Comparison of ENCODE assay signal across 16 cellular contexts in genomic region chr12:110576504-110576903, GRCh38. TPM values are rescaled to one million over a fixed set of nuclear protein-coding genes. Genes with fewer than 3 reads are reported as not detected.
DNase-seq lines count a peak whose midpoint lies in the region; TF ChIP-seq lines count a peak whose summit lies in the region.
"Had no signal": no experiment of that assay in that cellular context is flagged by ENCODE, and none has a peak within 500 bp of the region (broad histone marks: within the 10 kb centered on the region; RNA-seq: fewer than 3 reads in every experiment).

No MANE protein-coding gene starts in this region.

- H3K9me3 ChIP-seq in PC-9 (ENCODE audit: insufficient read depth, low read depth) (peaks cover 18% of the 10 kb centered on the region), skeletal muscle tissue (ENCODE audit: control insufficient read depth in 3 of 3, low read length in 3 of 3) (peaks cover 0 to 4% (median 0%) of the 10 kb centered on the region in 3 donors)

- POLR2A ChIA-PET in PC-9 (lab: Charles Lee; ENCODE audit: unreplicated experiment), result no interaction called here

- peaks cover 9% of the 10 kb centered on the region for H3K9me3 Mint-ChIP-seq in activated T-cell treated with anti-CD3 and anti-CD28 coated beads, Interleukin-2, amount 50 U/mL, for 24 hours
- H3K9me3 Mint-ChIP-seq in dendritic cell treated with granulocyte-macrophage colony-stimulating factor and Interleukin-4, amounts not matched to agents 40 ng/mL and 50 ng/mL, for 4 days, result no peaks in the 10 kb centered on the region
- H3K9me3 Mint-ChIP-seq in mesothelial cell of epicardium, result peaks cover 9% of the 10 kb centered on the region

- no peak overlapping the region for H3K4me3 ChIP-seq in PC-9
- peak overlapping the region in 1 of 3 donors; percentile 15 for H3K4me3 ChIP-seq in skeletal muscle tissue (ENCODE audit: low read length in 3 of 3)
- H3K4me3 ChIP-seq: HAP-1, Peyer's patch had no signal

- H2AFZ ChIP-seq in PC-9, result no peak overlapping the region

- H3K4me3 Mint-ChIP-seq in activated T-cell treated with anti-CD3 and anti-CD28 coated beads, Interleukin-2, amount 50 U/mL, for 24 hours, result peak overlapping the region; percentile 92
- no peak overlapping the region for H3K4me3 Mint-ChIP-seq in dendritic cell treated with granulocyte-macrophage colony-stimulating factor and Interleukin-4, amounts not matched to agents 40 ng/mL and 50 ng/mL, for 4 days
- H3K4me3 Mint-ChIP-seq in mesothelial cell of epicardium, result no peak overlapping the region

- peak overlapping the region; percentile 100 for H3K27ac Mint-ChIP-seq in activated T-cell treated with anti-CD3 and anti-CD28 coated beads, Interleukin-2, amount 50 U/mL, for 24 hours
- peak overlapping the region; percentile 60 for H3K27ac Mint-ChIP-seq in dendritic cell treated with granulocyte-macrophage colony-stimulating factor and Interleukin-4, amounts not matched to agents 40 ng/mL and 50 ng/mL, for 4 days
- no peak overlapping the region for H3K27ac Mint-ChIP-seq in mesothelial cell of epicardium

- H3K27me3 ChIP-seq in PC-9 (ENCODE audit: insufficient read depth, low read depth) (no peaks in the 10 kb centered on the region), skeletal muscle tissue (ENCODE audit: control insufficient read depth in 3 of 3, insufficient read depth in 3 of 3, low read length in 3 of 3) (no peaks in the 10 kb centered on the region)
- H3K27me3 ChIP-seq: Peyer's patch had no signal

- H3K9me2 ChIP-seq in PC-9 (ENCODE audit: insufficient read depth), result no peaks in the 10 kb centered on the region

- no peak overlapping the region for H3K4me2 ChIP-seq in PC-9

- no peak for DNase-seq in activated T-cell treated with anti-CD3 and anti-CD28 coated beads, Interleukin-2, amount 50 U/mL, for 24 hours
- no peak for DNase-seq in activated T-cell treated with anti-CD3 and anti-CD28 coated beads, Interleukin-2, amount 50 U/mL, for 1 hour
- no peak for DNase-seq in PC-9
- DNase-seq in iPS-NIHi7 (ENCODE audit: extremely low spot score), result no peak
- DNase-seq in mesothelial cell of epicardium (ENCODE audit: low spot score in 2 of 2, unreplicated experiment in 2 of 2), result no peak
- no peak for DNase-seq in stimulated activated CD4-positive, alpha-beta T cell treated with anti-CD3 and anti-CD28 coated beads, Interleukin-4, amount 100 ng/mL, for 24 hours
- DNase-seq: activated CD4-positive, alpha-beta T cell treated with anti-CD3 and anti-CD28 coated beads, Interleukin-2, amount 50 U/mL, for 4 hours; amniotic stem cell; erythroblast; NCI-H1694 treated with DMSO at 0.1 percent for 48 hours; NCI-H510A; Peyer's patch; small intestine had no signal

- H3K79me2 ChIP-seq in PC-9 (ENCODE audit: low read depth), result peaks cover 99% of the 10 kb centered on the region

- H3F3A ChIP-seq in PC-9 (ENCODE audit: insufficient read depth, low read depth), result peaks cover 40% of the 10 kb centered on the region

- CTCF ChIA-PET in PC-9 (lab: Charles Lee), result interaction anchor here (0.7 to 1.7 kb wide), 2 partner anchors 8 to 1094 kb away, joined by 6 to 13 read pairs; no protein-coding TSS in a partner anchor

- H3K27ac ChIP-seq in PC-9 (peak overlapping the region; percentile 98), skeletal muscle tissue (ENCODE audit: low read depth, low read length) (peak overlapping the region; percentile 27)

- H3K27me3 Mint-ChIP-seq in activated T-cell treated with anti-CD3 and anti-CD28 coated beads, Interleukin-2, amount 50 U/mL, for 24 hours, result no peaks in the 10 kb centered on the region
- H3K27me3 Mint-ChIP-seq in dendritic cell treated with granulocyte-macrophage colony-stimulating factor and Interleukin-4, amounts not matched to agents 40 ng/mL and 50 ng/mL, for 4 days, result no peaks in the 10 kb centered on the region
- H3K27me3 Mint-ChIP-seq in mesothelial cell of epicardium (ENCODE audit: low read depth), result no peaks in the 10 kb centered on the region

- no TSS peak for BruUV-seq in PC-9 (replicated peaks; lab: Mats Ljungman, UMichigan)

- peaks cover 68% of the 10 kb centered on the region for H3K4me1 ChIP-seq in PC-9 (replicated peaks; ENCODE audit: insufficient read depth)
- H3K4me1 ChIP-seq in skeletal muscle tissue (ENCODE audit: control insufficient read depth in 3 of 3, insufficient read depth in 3 of 3, low read length in 3 of 3), result peaks cover 20 to 44% (median 43%) of the 10 kb centered on the region in 3 donors

- no peak overlapping the region for H3K9ac ChIP-seq in skeletal muscle tissue (ENCODE audit: low read depth in 1 of 3, low read length in 3 of 3)

- no peak for TF ChIP-seq CTCF in PC-9 (conservative IDR thresholded peaks at IDR 0.05)
- TF ChIP-seq CTCF in mesothelial cell of epicardium (IDR thresholded peaks at IDR 0.05; ENCODE audit: unreplicated experiment), result no peak

- peaks cover 46% of the 10 kb centered on the region for H3K36me3 Mint-ChIP-seq in activated T-cell treated with anti-CD3 and anti-CD28 coated beads, Interleukin-2, amount 50 U/mL, for 24 hours (ENCODE audit: low read depth)
- no peaks in the 10 kb centered on the region for H3K36me3 Mint-ChIP-seq in dendritic cell treated with granulocyte-macrophage colony-stimulating factor and Interleukin-4, amounts not matched to agents 40 ng/mL and 50 ng/mL, for 4 days (ENCODE audit: low read depth)
- peaks cover 12% of the 10 kb centered on the region for H3K36me3 Mint-ChIP-seq in mesothelial cell of epicardium

- H4K20me1 ChIP-seq in PC-9 (ENCODE audit: insufficient read depth), result peaks cover 20% of the 10 kb centered on the region

- intact Hi-C loops in PC-9 (cut with micrococcal nuclease; ENCODE audit: unreplicated experiment), result no loop called here
- intact Hi-C loops in dendritic cell treated with granulocyte-macrophage colony-stimulating factor and Interleukin-4, amounts not matched to agents 40 ng/mL and 50 ng/mL, for 4 days (cut with micrococcal nuclease), result loop anchor here (2.0 kb wide), 1 partner anchor 14 kb away; no protein-coding TSS in a partner anchor

- peaks cover 81% of the 10 kb centered on the region for H3K4me1 Mint-ChIP-seq in activated T-cell treated with anti-CD3 and anti-CD28 coated beads, Interleukin-2, amount 50 U/mL, for 24 hours (ENCODE audit: low read depth)
- H3K4me1 Mint-ChIP-seq in dendritic cell treated with granulocyte-macrophage colony-stimulating factor and Interleukin-4, amounts not matched to agents 40 ng/mL and 50 ng/mL, for 4 days (ENCODE audit: low read depth), result peaks cover 52% of the 10 kb centered on the region
- peaks cover 11% of the 10 kb centered on the region for H3K4me1 Mint-ChIP-seq in mesothelial cell of epicardium

- H3K36me3 ChIP-seq in PC-9 (ENCODE audit: low read depth) (0 out of 2 replicates have a peak, but pooled peaks cover 5% of the 10 kb centered on the region), skeletal muscle tissue (ENCODE audit: control insufficient read depth in 3 of 3, insufficient read depth in 3 of 3, low read length in 3 of 3) (peaks cover 0 to 3% (median 0%) of the 10 kb centered on the region in 3 donors)
- H3K36me3 ChIP-seq: Peyer's patch had no signal

RNA-seq across cellular contexts. Expression of gene PPTC7, which starts 6.6 kb away (rescaled TPM):
- 16.0 and 18.3 TPM in 2 replicates for total RNA-seq in PC-9 (2021)
- total RNA-seq in skeletal muscle tissue, result 6.3 TPM
- total RNA-seq in mesothelial cell of epicardium, result 14.2 to 15.3 TPM (median 14.5 TPM) in 3 replicates

RNA-seq across cellular contexts. Expression of gene TCTN1, which starts 37.4 kb away (rescaled TPM):
- 58.3 and 66.8 TPM in 2 replicates for total RNA-seq in PC-9 (2021)
- total RNA-seq in skeletal muscle tissue, result 14.1 TPM
- 57.7 to 64.5 TPM (median 63.4 TPM) in 3 replicates for total RNA-seq in mesothelial cell of epicardium
